Comparison of ENCODE assay signal across 9 cellular contexts in the genomic region with DNA sequence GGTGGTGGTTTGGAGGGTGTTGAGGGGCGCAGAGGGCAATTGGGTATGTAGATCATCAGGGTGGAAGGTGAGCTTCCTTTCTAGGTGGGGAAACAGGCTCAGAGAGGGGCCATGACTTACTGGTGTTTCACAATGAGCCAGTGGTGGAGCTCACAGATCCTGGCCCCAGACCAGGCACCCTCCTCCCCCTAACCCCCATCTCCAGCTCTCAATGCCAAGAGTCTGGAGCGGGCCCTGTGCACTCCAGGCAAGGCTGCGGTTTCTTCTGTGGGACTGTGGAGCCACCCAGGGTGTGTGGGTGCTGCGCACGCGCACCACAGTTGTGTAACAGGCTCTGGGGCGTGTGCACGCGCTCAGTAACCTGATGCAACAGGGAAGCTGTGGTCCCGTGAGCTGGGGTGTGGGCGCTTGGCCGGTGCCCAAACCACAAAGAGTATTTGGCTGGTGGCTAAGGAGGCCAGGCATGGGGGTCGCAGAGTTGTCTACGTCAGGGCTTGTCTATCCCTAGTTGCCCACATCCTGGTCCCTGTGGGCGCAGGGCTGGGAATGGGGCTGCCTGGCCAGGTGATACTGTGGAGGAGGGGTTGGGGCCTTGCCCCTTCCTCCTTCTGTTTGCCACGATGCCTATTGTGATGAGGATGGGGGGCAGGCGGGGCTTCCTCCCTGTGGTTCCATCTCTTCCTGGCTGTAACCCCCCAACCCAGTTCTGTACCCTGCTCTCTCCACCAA. TPM values are rescaled to one million over a fixed set of nuclear protein-coding genes. Genes with fewer than 3 reads are reported as not detected.
DNase-seq lines count a peak whose midpoint lies in the region; ATAC-seq and TF ChIP-seq lines count a peak whose summit lies in the region.
"Had no signal": no experiment of that assay in that cellular context is flagged by ENCODE, and none has a peak within 500 bp of the region (broad histone marks: within the 10 kb centered on the region; RNA-seq: fewer than 3 reads in every experiment).

No MANE protein-coding gene starts in this region.

- H3K79me2 ChIP-seq in ACC112 (ENCODE audit: control insufficient read depth, insufficient read depth, low read length, unreplicated experiment) = no peaks in the 10 kb centered on the region
- H3K79me2 ChIP-seq: parathyroid adenoma had no signal

- 77 to 83% (median 79%) methylated on average over 15 to 17 of the region's 17 CpGs for WGBS in heart left ventricle, 4 donors

- H3K27me3 ChIP-seq in ACC112 (ENCODE audit: insufficient read depth, low read length) (no peaks in the 10 kb centered on the region), heart left ventricle (no peaks in the 10 kb centered on the region)

- peaks cover 28% of the 10 kb centered on the region for H3K4me1 ChIP-seq in ACC112 (ENCODE audit: control insufficient read depth, insufficient read depth, low read length, unreplicated experiment)
- H3K4me1 ChIP-seq in heart left ventricle = peaks cover 0 to 21% (median 0%) of the 10 kb centered on the region in 12 donors
- H3K4me1 ChIP-seq: parathyroid adenoma had no signal

- intact Hi-C loops in heart left ventricle (cut with DNase I) = loop anchor here in 9 of 10 donors (1.0 to 10.0 kb wide), 12 partner anchors 32 to 354 kb away; a partner anchor contains a TSS

- H3K27ac ChIP-seq in ACC112 (ENCODE audit: low read depth, low read length) (peak overlapping the region; percentile 29; the same call in 1 of the 2 replicates), heart left ventricle (no peak overlapping the region)
- H3K27ac ChIP-seq: parathyroid adenoma had no signal

- H3K9me3 ChIP-seq in heart left ventricle = peaks cover 0 to 5% (median under 1%) of the 10 kb centered on the region in 12 donors

- peak overlapping the region; percentile 15 for H2AFZ ChIP-seq in ACC112 (ENCODE audit: low read length, unreplicated experiment)
- H2AFZ ChIP-seq: parathyroid adenoma had no signal

- DNase-seq in SIG-M5 (lab: John Stamatoyannopoulos, UW) (peak; percentile 81), heart left ventricle (peak in 4 of 5 donors; percentile 68 to 87 (median 76)), islet precursor cell (no peak)
- DNase-seq in activated effector memory CD4-positive, alpha-beta T cell treated with anti-CD3 and anti-CD28 coated beads, Interleukin-2, amount 50 U/mL, for 16 hours = peak; percentile 90
- peak; percentile 85 for DNase-seq in stimulated activated CD4-positive, alpha-beta T cell treated with anti-CD3 and anti-CD28 coated beads, Interleukin-1b, Interleukin-23, amount 100 ng/mL, for 48 hours

- no peaks in the 10 kb centered on the region for H3K36me3 ChIP-seq in ACC112 (ENCODE audit: insufficient read depth, low read length)
- H3K36me3 ChIP-seq in heart left ventricle = no peaks in the 10 kb centered on the region

- ATAC-seq in HG03565 (IDR thresholded peaks at IDR 0.05; ENCODE audit: unreplicated experiment) = peak; percentile 64
- ATAC-seq in heart left ventricle = peak; percentile 45 to 86 (median 78)

- TF ChIP-seq POLR2A in GM19099 (IDR thresholded peaks at IDR 0.05; ENCODE audit: extremely low read depth, insufficient read length, low read depth) = peak; percentile 28
- no peak for TF ChIP-seq POLR2A in heart left ventricle (IDR thresholded peaks at IDR 0.05)

- H3K4me3 ChIP-seq in ACC112 (ENCODE audit: low read depth, low read length) = peak overlapping the region; percentile 4; the same call in 1 of the 2 replicates
- H3K4me3 ChIP-seq in heart left ventricle = no peak overlapping the region

- no peak for TF ChIP-seq CTCF in heart left ventricle (IDR thresholded peaks at IDR 0.05)

RNA-seq across cellular contexts. Expression of a gene that starts 37.5 kb away (rescaled TPM):
- 10 to 100 TPM; 37.4 to 66.1 (median 39.1) TPM for total RNA-seq in heart left ventricle
- 100 to 1,000 TPM in 1 of 2 donors, 10 to 100 TPM in 1; 55.3 to 105 TPM for polyA plus RNA-seq in heart left ventricle

RNA-seq across cellular contexts. Expression of a gene that starts 44.9 kb away (rescaled TPM):
- 100 to 1,000 TPM in 7 of 9 donors, 10 to 100 TPM in 2; 83.0 to 238 (median 171) TPM for total RNA-seq in heart left ventricle
- polyA plus RNA-seq in heart left ventricle = 100 to 1,000 TPM; 139 to 254 TPM
